8 cellular contexts compared by ENCODE assay signal in the genomic region with DNA sequence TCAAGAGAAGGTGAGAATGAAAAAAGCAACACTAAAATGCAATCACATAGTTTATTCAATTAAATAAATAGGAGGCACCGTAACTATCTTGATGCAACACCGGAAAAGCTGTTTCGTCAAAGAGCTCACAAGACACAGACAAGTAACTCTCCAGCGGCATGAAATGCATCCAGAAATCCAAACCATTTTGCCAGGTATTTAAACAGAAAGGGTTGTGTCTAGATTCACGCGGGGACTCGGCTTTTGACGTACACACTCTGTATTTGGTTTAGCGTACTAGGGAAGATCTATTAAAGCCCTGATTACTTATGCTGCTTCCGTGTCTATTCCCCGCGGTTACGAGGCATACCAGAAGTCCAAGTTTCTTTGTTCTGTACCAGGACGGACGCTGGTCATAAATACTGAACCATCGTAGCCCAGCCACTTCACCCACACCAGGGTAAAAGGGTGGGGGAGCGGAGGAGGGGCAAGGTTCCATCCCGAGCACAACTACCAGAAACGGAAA. TPM values are rescaled to one million over a fixed set of nuclear protein-coding genes. Genes with fewer than 3 reads are reported as not detected.
DNase-seq lines count a peak whose midpoint lies in the region; ATAC-seq and TF ChIP-seq lines count a peak whose summit lies in the region.

No MANE protein-coding gene starts in this region.

- H3K4me1 Mint-ChIP-seq in mesothelial cell of epicardium: peaks cover 25% of the 10 kb centered on the region

- no peaks in the 10 kb centered on the region for H3K9me3 Mint-ChIP-seq in mesothelial cell of epicardium

- no peaks in the 10 kb centered on the region for H3K9me3 ChIP-seq in cardiac muscle cell (ENCODE audit: low read depth)
- H3K9me3 ChIP-seq in vagina: no peaks in the 10 kb centered on the region

- H3K27me3 ChIP-seq in cardiac muscle cell: no peaks in the 10 kb centered on the region
- H3K27me3 ChIP-seq in HL-60 (ENCODE audit: insufficient read depth, poor library complexity, severe bottlenecking): no peaks in the 10 kb centered on the region
- no peaks in the 10 kb centered on the region for H3K27me3 ChIP-seq in vagina

- intact Hi-C loops in Right ventricle myocardium inferior (cut with DNase I): loop anchor here (2.0 kb wide), 1 partner anchor 32 kb away; a partner anchor contains a TSS
- intact Hi-C loops in vagina (cut with DNase I): no loop called here

- H3K36me3 ChIP-seq in cardiac muscle cell (peaks cover 5% of the 10 kb centered on the region), vagina (peaks cover 0 to 7% of the 10 kb centered on the region in 2 donors)

- H3K27ac ChIP-seq in cardiac muscle cell (peak overlapping the region; percentile 98), HL-60 (replicated peaks) (peak overlapping the region; percentile 100), vagina (peak overlapping the region; percentile 99)

- no peak for TF ChIP-seq CTCF in cardiac muscle cell (IDR thresholded peaks at IDR 0.05; ENCODE audit: low read depth, low read length)
- no peak for TF ChIP-seq CTCF in HL-60 (IDR thresholded peaks at IDR 0.05; ENCODE audit: insufficient read depth, low read length)
- TF ChIP-seq CTCF in mesothelial cell of epicardium (IDR thresholded peaks at IDR 0.05; ENCODE audit: unreplicated experiment): no peak
- no peak for TF ChIP-seq CTCF in vagina (IDR thresholded peaks at IDR 0.05)

- ATAC-seq in Right ventricle myocardium inferior: no peak
- no peak for ATAC-seq in GM18861 (IDR thresholded peaks at IDR 0.05; ENCODE audit: unreplicated experiment)

- H3K27ac Mint-ChIP-seq in mesothelial cell of epicardium: peak overlapping the region; percentile 98

- peaks cover 9% of the 10 kb centered on the region for H3K4me1 ChIP-seq in cardiac muscle cell (ENCODE audit: low read depth)
- peaks cover 55% of the 10 kb centered on the region for H3K4me1 ChIP-seq in vagina

- H3K4me3 ChIP-seq in cardiac muscle cell (peak overlapping the region; percentile 60), HL-60 (replicated peaks; ENCODE audit: insufficient read depth, low read length) (peak overlapping the region; percentile 77), vagina (peak overlapping the region; percentile 92 to 100)

- peaks cover 4% of the 10 kb centered on the region for H3K36me3 Mint-ChIP-seq in mesothelial cell of epicardium

- DNase-seq in cardiac muscle cell (ENCODE audit: low read depth in 1 of 2, low spot score in 1 of 2) (peak in 1 of 2 donors; percentile 85), Right ventricle myocardium inferior (ENCODE audit: missing footprints) (no peak), HL-60 (ENCODE audit: low read depth in 1 of 2, low spot score in 1 of 2) (peak in 1 of 2 experiments; percentile 68), SW 1271 (lab: John Stamatoyannopoulos, UW) (peak; percentile 62 to 81), mesothelial cell of epicardium (ENCODE audit: low spot score in 2 of 2, unreplicated experiment in 2 of 2) (peak in 1 of 2 experiments; percentile 40), vagina (ENCODE audit: extremely low spot score in 2 of 2) (no peak)
- DNase-seq in effector CD8-positive, alpha-beta T cell (lab: John Stamatoyannopoulos, UW): peak; percentile 27

- no peaks in the 10 kb centered on the region for H3K27me3 Mint-ChIP-seq in mesothelial cell of epicardium (ENCODE audit: low read depth)

- peak overlapping the region; percentile 96 for H3K4me3 Mint-ChIP-seq in mesothelial cell of epicardium

- TF ChIP-seq POLR2A in vagina (IDR thresholded peaks at IDR 0.05): peak in 1 of 2 donors; percentile 21

RNA-seq across cellular contexts. Expression of a gene that starts 0.7 kb away (rescaled TPM):
- 111 and 150 TPM in 2 replicates for total RNA-seq in cardiac muscle cell
- 72.2 and 87.7 TPM in 2 replicates for polyA plus RNA-seq in cardiac muscle cell
- total RNA-seq in Right ventricle myocardium inferior: 73.2 TPM
- total RNA-seq in mesothelial cell of epicardium: 61.3 to 69.6 TPM (median 63.2 TPM) in 3 replicates
- 83.2 TPM for total RNA-seq in vagina

RNA-seq across cellular contexts. Expression of a gene that starts 31.1 kb away (rescaled TPM):
- total RNA-seq in cardiac muscle cell (22.2 and 52.1 TPM in 2 replicates), Right ventricle myocardium inferior (127 TPM), mesothelial cell of epicardium (78.3 to 88.0 TPM (median 84.0 TPM) in 3 replicates), vagina (36.8 TPM)
- polyA plus RNA-seq in cardiac muscle cell: 227 and 274 TPM in 2 replicates

Comparison
In these comparisons a context has a peak if more than half of its experiments do, and no peak if none do; other contexts are left out.
1. DNase-seq: peak in SW 1271 (2 of 2) and effector CD8-positive, alpha-beta T cell (single experiment); none in Right ventricle myocardium inferior (single experiment) and vagina (0 of 2).
2. Peak in every context shown above with its lines, with median percentiles within 50 percentile points of each other: H3K27ac ChIP-seq and H3K4me3 ChIP-seq.